Comparison of ENCODE assay signal across 10 cellular contexts in genomic region chr12:71870409-71870808, GRCh38. TPM values are rescaled to one million over a fixed set of nuclear protein-coding genes. Genes with fewer than 3 reads are reported as not detected.
DNase-seq lines count a peak whose midpoint lies in the region; ATAC-seq and TF ChIP-seq lines count a peak whose summit lies in the region.
"Had no signal": no experiment of that assay in that cellular context is flagged by ENCODE, and none has a peak within 500 bp of the region (broad histone marks: within the 10 kb centered on the region; RNA-seq: fewer than 3 reads in every experiment).

No MANE protein-coding gene starts in this region.

- H3K4me3 Mint-ChIP-seq in activated CD8-positive, alpha-beta memory T cell treated with anti-CD3 and anti-CD28 coated beads, Interleukin-2, amount 10 ng/mL, durations not matched to agents 7 days and 5 days, result peak overlapping the region; percentile 34
- H3K4me3 Mint-ChIP-seq in HFFc6, result no peak overlapping the region
- H3K4me3 Mint-ChIP-seq: natural killer cell had no signal

- H3K27me3 Mint-ChIP-seq in activated CD8-positive, alpha-beta memory T cell treated with anti-CD3 and anti-CD28 coated beads, Interleukin-2, amount 10 ng/mL, durations not matched to agents 7 days and 5 days, result no peaks in the 10 kb centered on the region
- no peaks in the 10 kb centered on the region; the same call in 1 of the 2 replicates for H3K27me3 Mint-ChIP-seq in HFFc6 (ENCODE audit: insufficient read depth)

- no peak for TF ChIP-seq POLR2A in esophagus muscularis mucosa (IDR thresholded peaks at IDR 0.05; ENCODE audit: low read depth)

- peaks cover 21% of the 10 kb centered on the region for H3K4me1 Mint-ChIP-seq in activated CD8-positive, alpha-beta memory T cell treated with anti-CD3 and anti-CD28 coated beads, Interleukin-2, amount 10 ng/mL, durations not matched to agents 7 days and 5 days
- peaks cover 48% of the 10 kb centered on the region for H3K4me1 Mint-ChIP-seq in HFFc6 (ENCODE audit: low read depth)

- no peak for DNase-seq in activated CD8-positive, alpha-beta memory T cell treated with anti-CD3 and anti-CD28 coated beads, Interleukin-2, amount 10 ng/mL, durations not matched to agents 7 days and 5 days
- no peak for DNase-seq in activated CD8-positive, alpha-beta memory T cell treated with anti-CD3 and anti-CD28 coated beads for 24 hours
- DNase-seq in HFFc6 (no peak), psoas muscle (no peak), DMS114 treated with DMSO at 0.1 percent for 48 hours (lab: John Stamatoyannopoulos, UW; ENCODE audit: unreplicated experiment) (no peak), esophagus muscularis mucosa (ENCODE audit: extremely low spot score) (no peak)
- no peak for DNase-seq in effector CD4-positive, alpha-beta T cell
- DNase-seq: natural killer cell, NCI-H1694 treated with DMSO at 0.1 percent for 48 hours had no signal

- H3K9me3 Mint-ChIP-seq in activated CD8-positive, alpha-beta memory T cell treated with anti-CD3 and anti-CD28 coated beads, Interleukin-2, amount 10 ng/mL, durations not matched to agents 7 days and 5 days (ENCODE audit: low read depth), result no peaks in the 10 kb centered on the region
- H3K9me3 Mint-ChIP-seq in HFFc6, result no peaks in the 10 kb centered on the region
- H3K9me3 Mint-ChIP-seq: natural killer cell had no signal

- TF ChIP-seq CTCF in HFFc6 (IDR thresholded peaks at IDR 0.05) (no peak), psoas muscle (IDR thresholded peaks at IDR 0.05) (no peak), esophagus muscularis mucosa (IDR thresholded peaks at IDR 0.05) (no peak)

- intact Hi-C loops in psoas muscle (cut with DNase I), result no loop called here
- intact Hi-C loops in esophagus muscularis mucosa (cut with DNase I), result no loop called here

- no peak for TF ChIP-seq EP300 in esophagus muscularis mucosa (IDR thresholded peaks at IDR 0.05)

- H3K4me3 ChIP-seq in psoas muscle, result no peak overlapping the region
- H3K4me3 ChIP-seq in esophagus muscularis mucosa, result no peak overlapping the region

- H3K4me1 ChIP-seq in psoas muscle (peaks cover 61% of the 10 kb centered on the region), esophagus muscularis mucosa (peaks cover 21 to 51% (median 44%) of the 10 kb centered on the region in 4 donors)

- H3K36me3 Mint-ChIP-seq in activated CD8-positive, alpha-beta memory T cell treated with anti-CD3 and anti-CD28 coated beads, Interleukin-2, amount 10 ng/mL, durations not matched to agents 7 days and 5 days, result peaks cover 19% of the 10 kb centered on the region
- peaks cover 5% of the 10 kb centered on the region for H3K36me3 Mint-ChIP-seq in HFFc6 (ENCODE audit: low read depth)
- H3K36me3 Mint-ChIP-seq: natural killer cell had no signal

- H3K36me3 ChIP-seq in psoas muscle (ENCODE audit: insufficient read depth in 1 of 2, low read depth in 1 of 2), result peaks cover 0 to 24% of the 10 kb centered on the region in 2 donors
- H3K36me3 ChIP-seq in esophagus muscularis mucosa, result peaks cover 0 to 29% (median 7%) of the 10 kb centered on the region in 4 donors

- H3K9me3 ChIP-seq in psoas muscle (no peaks in the 10 kb centered on the region), esophagus muscularis mucosa (no peaks in the 10 kb centered on the region)

- ATAC-seq in activated CD8-positive, alpha-beta memory T cell treated with anti-CD3 and anti-CD28 coated beads, Interleukin-2, amount 10 ng/mL, durations not matched to agents 7 days and 5 days, result no peak
- ATAC-seq in HG03558 (IDR thresholded peaks at IDR 0.05; ENCODE audit: extremely low read depth, unreplicated experiment), result peak; percentile 65
- no peak for ATAC-seq in psoas muscle

- H3K27ac Mint-ChIP-seq in activated CD8-positive, alpha-beta memory T cell treated with anti-CD3 and anti-CD28 coated beads, Interleukin-2, amount 10 ng/mL, durations not matched to agents 7 days and 5 days, result peak overlapping the region; percentile 9
- H3K27ac Mint-ChIP-seq in HFFc6, result peak overlapping the region; percentile 25

- WGBS in psoas muscle, 3 donors, result 65 to 78% (median 68%) methylated on average over 3 of the region's 3 CpGs
- 58% methylated on average over 3 of the region's 3 CpGs for WGBS in esophagus muscularis mucosa

- H3K27ac ChIP-seq in psoas muscle (peak overlapping the region; percentile 27), esophagus muscularis mucosa (replicated peaks in 1 of 4) (no peak overlapping the region)

- CTCF ChIA-PET in activated CD8-positive, alpha-beta memory T cell treated with anti-CD3 and anti-CD28 coated beads, Interleukin-2, amount 10 ng/mL, durations not matched to agents 7 days and 5 days (lab: Charles Lee), result no interaction called here

- H3K27me3 ChIP-seq in psoas muscle (ENCODE audit: insufficient read depth in 3 of 3, low read length in 2 of 3) (no peaks in the 10 kb centered on the region), esophagus muscularis mucosa (no peaks in the 10 kb centered on the region)

RNA-seq across cellular contexts. Expression of gene TBC1D15, which starts 30.9 kb away (rescaled TPM):
- total RNA-seq in activated CD8-positive, alpha-beta memory T cell treated with anti-CD3 and anti-CD28 coated beads, Interleukin-2, amount 10 ng/mL, durations not matched to agents 7 days and 5 days, result 10 to 100 TPM; 41.5 to 44.9 TPM
- total RNA-seq in HFFc6 (2021; fragmentation: NEBNext Ultra II Directional; extraction: Animal tissue kit (Norgen Biotek cat#: 25700)), result 10 to 100 TPM; 27.3 to 39.1 (median 32.9) TPM
- total RNA-seq in psoas muscle (10 to 100 TPM; 23.3 to 72.0 (median 62.0) TPM), esophagus muscularis mucosa (10 to 100 TPM; 20.8 to 41.7 (median 30.3) TPM)
- polyA plus RNA-seq in psoas muscle, result 100 to 1,000 TPM in 1 of 3 donors, 10 to 100 TPM in 2; 23.5 to 108 (median 55.4) TPM
